ENCODE assay signal across 23 cellular contexts in genomic region chr15:58148120-58148519, GRCh38. TPM values are rescaled to one million over a fixed set of nuclear protein-coding genes. Genes with fewer than 3 reads are reported as not detected.
"Had no signal": no experiment of that assay in that cellular context is flagged by ENCODE, and none has a peak within 500 bp of the region (broad histone marks: within the 10 kb centered on the region; RNA-seq: fewer than 3 reads in every experiment).

No MANE protein-coding gene starts in this region.

- H3K4me1 ChIP-seq: SJSA1 had no signal

- H3K36me3 Mint-ChIP-seq: IgD-negative memory B cell had no signal

- ATAC-seq: Panc1, PC-3 had no signal

- H3K4me3 Mint-ChIP-seq: IgD-negative memory B cell had no signal

- H3K27me3 ChIP-seq: SJSA1 had no signal

- H3K4me1 Mint-ChIP-seq: IgD-negative memory B cell had no signal

- H3K36me3 ChIP-seq: SJSA1 had no signal

- H3K27ac ChIP-seq: RWPE1, SJSA1, SK-N-MC had no signal

- H3K9me3 Mint-ChIP-seq: IgD-negative memory B cell had no signal

- DNase-seq: KBM-7, NCI-H1048, NCI-H1105, NCI-H1417, NCI-H1436 treated with DMSO at 0.1 percent for 48 hours, NCI-H1694, NCI-H1930, NCI-H2081, NCI-H2107, NCI-H2227 treated with DMSO at 0.1 percent for 48 hours, NCI-H524, NCI-H526 treated with DMSO at 0.1 percent for 48 hours, NCI-H748 treated with DMSO at 0.1 percent for 48 hours, PC-3, SHP77 had no signal

- H3K27ac Mint-ChIP-seq: IgD-negative memory B cell had no signal

- H3K9me3 ChIP-seq: SJSA1 had no signal

- H3K4me3 ChIP-seq: SJSA1, SK-N-MC had no signal

RNA-seq across cellular contexts. Expression of gene AQP9, which starts 9.9 kb away (rescaled TPM):
- total RNA-seq: LHCN-M2, NCI-H460, OCI-LY7, PC-3, SJSA1 had no signal
